Comparison of ENCODE assay signal across 22 cellular contexts in genomic region chr2:101140978-101141655, GRCh38. TPM values are rescaled to one million over a fixed set of nuclear protein-coding genes. Genes with fewer than 3 reads are reported as not detected.
DNase-seq lines count a peak whose midpoint lies in the region; FAIRE-seq and TF ChIP-seq lines count a peak whose summit lies in the region.
"Had no signal": no experiment of that assay in that cellular context is flagged by ENCODE, and none has a peak within 500 bp of the region (broad histone marks: within the 10 kb centered on the region; RNA-seq: fewer than 3 reads in every experiment).

No MANE protein-coding gene starts in this region.

- H3K4me3 Mint-ChIP-seq in nephron progenitor cell = no peak overlapping the region
- H3K4me3 Mint-ChIP-seq: activated naive CD4-positive, alpha-beta T cell treated with anti-CD3 and anti-CD28 coated beads, Interleukin-2, amount 50 U/mL, for 24 hours; activated T-cell treated with anti-CD3 and anti-CD28 coated beads, Interleukin-2, amount 50 U/mL, for 4 hours; CD4-positive, alpha-beta memory T cell; endodermal cell; stimulated activated memory B cell treated with anti-CD40 and anti-IgM and Interleukin-4, amounts not matched to agents 10 μg/mL and 1 μg/mL and 100 μg/mL, for 72 hours had no signal

- H3K36me3 Mint-ChIP-seq in nephron progenitor cell (ENCODE audit: low read depth) = peaks cover 8% of the 10 kb centered on the region
- H3K36me3 Mint-ChIP-seq: CD4-positive, alpha-beta memory T cell had no signal

- peak overlapping the region; percentile 1 for H3K27ac Mint-ChIP-seq in nephron progenitor cell
- H3K27ac Mint-ChIP-seq: activated naive CD4-positive, alpha-beta T cell treated with anti-CD3 and anti-CD28 coated beads, Interleukin-2, amount 50 U/mL, for 24 hours; CD4-positive, alpha-beta memory T cell; endodermal cell; stimulated activated memory B cell treated with anti-CD40 and anti-IgM and Interleukin-4, amounts not matched to agents 10 μg/mL and 1 μg/mL and 100 μg/mL, for 72 hours had no signal

- peaks cover 25% of the 10 kb centered on the region for H3K4me1 Mint-ChIP-seq in nephron progenitor cell
- H3K4me1 Mint-ChIP-seq: activated naive CD4-positive, alpha-beta T cell treated with anti-CD3 and anti-CD28 coated beads, Interleukin-2, amount 50 U/mL, for 24 hours; CD4-positive, alpha-beta memory T cell; stimulated activated memory B cell treated with anti-CD40 and anti-IgM and Interleukin-4, amounts not matched to agents 10 μg/mL and 1 μg/mL and 100 μg/mL, for 72 hours had no signal

- no peak for FAIRE-seq in bronchial epithelial cell (lab: Jason Lieb, UNC)
- FAIRE-seq: K562 had no signal

- peaks cover 5% of the 10 kb centered on the region for H3K27me3 Mint-ChIP-seq in nephron progenitor cell (ENCODE audit: low read depth, poor library complexity)

- TF ChIP-seq CTCF in bronchial epithelial cell (IDR thresholded peaks at IDR 0.05; ENCODE audit: insufficient read depth, low read length, severe bottlenecking) (no peak), nephron progenitor cell (IDR thresholded peaks at IDR 0.05) (no peak), BE2C (IDR thresholded peaks at IDR 0.05; ENCODE audit: low read depth, low read length) (no peak)

- no peaks in the 10 kb centered on the region for H3K9me3 ChIP-seq in BE2C
- H3K9me3 ChIP-seq: colonic mucosa, ovary, sigmoid colon, thoracic aorta had no signal

- H3K27me3 ChIP-seq in ACC112 (ENCODE audit: insufficient read depth, low read length) = no peaks in the 10 kb centered on the region
- no peaks in the 10 kb centered on the region for H3K27me3 ChIP-seq in bronchial epithelial cell (ENCODE audit: control insufficient read depth, insufficient read depth, low read length)
- H3K27me3 ChIP-seq in BE2C = no peaks in the 10 kb centered on the region
- H3K27me3 ChIP-seq: colonic mucosa, hepatocyte, ovary, sigmoid colon had no signal

- H3K4me3 ChIP-seq in ACC112 (ENCODE audit: low read depth, low read length) (peak overlapping the region; percentile 14), bronchial epithelial cell (ENCODE audit: low read depth, low read length) (no peak overlapping the region), BE2C (ENCODE audit: low read depth, low read length) (no peak overlapping the region)
- H3K4me3 ChIP-seq: colonic mucosa, hepatocyte, K562, ovary, sigmoid colon, thoracic aorta had no signal

- DNase-seq in HCEC 1CT = peak; percentile 63
- DNase-seq in bronchial epithelial cell (ENCODE audit: low read depth) = peak; percentile 82
- no peak for DNase-seq in nephron progenitor cell
- no peak for DNase-seq in NCI-H524 treated with DMSO at 0.1 percent for 48 hours (lab: John Stamatoyannopoulos, UW)
- no peak for DNase-seq in BE2C
- no peak for DNase-seq in activated CD8-positive, alpha-beta memory T cell treated with anti-CD3 and anti-CD28 coated beads for 24 hours
- DNase-seq: activated T-cell treated with anti-CD3 and anti-CD28 coated beads, Interleukin-2, amount 50 U/mL, for 4 hours; CD4-positive, alpha-beta memory T cell; colonic mucosa; DMS153; endodermal cell; MV-4-11; NCI-H187 treated with DMSO at 0.1 percent for 48 hours; NCI-H345; ovary; sigmoid colon had no signal

- no peak overlapping the region for H2AFZ ChIP-seq in ACC112 (ENCODE audit: low read length, unreplicated experiment)
- H2AFZ ChIP-seq: hepatocyte had no signal

- peaks cover 10% of the 10 kb centered on the region for H3K36me3 ChIP-seq in ACC112 (ENCODE audit: insufficient read depth, low read length)
- H3K36me3 ChIP-seq in bronchial epithelial cell (ENCODE audit: control insufficient read depth, insufficient read depth, low read length) = no peaks in the 10 kb centered on the region
- no peaks in the 10 kb centered on the region for H3K36me3 ChIP-seq in BE2C
- H3K36me3 ChIP-seq: colonic mucosa, ovary, sigmoid colon, thoracic aorta had no signal

- peaks cover 47% of the 10 kb centered on the region for H3K4me1 ChIP-seq in ACC112 (ENCODE audit: control insufficient read depth, insufficient read depth, low read length, unreplicated experiment)
- no peaks in the 10 kb centered on the region for H3K4me1 ChIP-seq in BE2C
- H3K4me1 ChIP-seq: colonic mucosa, sigmoid colon had no signal

- H3K79me2 ChIP-seq in ACC112 (ENCODE audit: control insufficient read depth, insufficient read depth, low read length, unreplicated experiment) = peaks cover 92% of the 10 kb centered on the region

- H3K9me3 Mint-ChIP-seq in nephron progenitor cell = peaks cover 22% of the 10 kb centered on the region
- H3K9me3 Mint-ChIP-seq: activated naive CD4-positive, alpha-beta T cell treated with anti-CD3 and anti-CD28 coated beads, Interleukin-2, amount 50 U/mL, for 24 hours had no signal

- peak overlapping the region; percentile 59 for H3K27ac ChIP-seq in ACC112 (ENCODE audit: low read depth, low read length)
- H3K27ac ChIP-seq: colonic mucosa, hepatocyte, ovary, sigmoid colon, thoracic aorta had no signal

RNA-seq across cellular contexts. Expression of gene TBC1D8, which starts 10.1 kb away (rescaled TPM):
- total RNA-seq in bronchial epithelial cell = 25.0 and 25.3 TPM in 2 replicates
- 14.0 TPM for polyA plus RNA-seq in BE2C (2012; ENCODE audit: insufficient read depth, insufficient read length, low read depth)

Comparison
In these comparisons a context has a peak if more than half of its experiments do, and no peak if none do; other contexts are left out.
1. DNase-seq: peak in HCEC 1CT (single experiment) and bronchial epithelial cell (single experiment); none in nephron progenitor cell (single experiment), NCI-H524 treated with DMSO at 0.1 percent for 48 hours (single experiment), BE2C (single experiment) and activated CD8-positive, alpha-beta memory T cell treated with anti-CD3 and anti-CD28 coated beads for 24 hours (single experiment).